ENCODE assay signal across 2 cellular contexts in genomic region chr1:156682166-156682890, GRCh38.
TF ChIP-seq lines count a peak whose summit lies in the region.

No MANE protein-coding gene starts in this region.

TF ChIP-seq in A549, 52 proteins besides CTCF, POLR2A, EP300 and RAD21:
- TF ChIP-seq TFCP2L1 (CRISPR knock-in tag; IDR thresholded peaks at IDR 0.05) (no peak), ZSCAN20 (CRISPR knock-in tag; IDR thresholded peaks at IDR 0.05) (no peak), KDM1A (IDR thresholded peaks at IDR 0.05; ENCODE audit: low read depth) (no peak), TP53 (CRISPR knock-in tag; IDR thresholded peaks at IDR 0.05) (no peak)

TF ChIP-seq in GM23338, 12 proteins besides CTCF, POLR2A, EP300 and RAD21:
- no peak for TF ChIP-seq ZNF331 (CRISPR knock-in tag; IDR thresholded peaks at IDR 0.05; ENCODE audit: low read depth)
- TF ChIP-seq ZNF114 (CRISPR knock-in tag; IDR thresholded peaks at IDR 0.05) = no peak
- no peak for TF ChIP-seq POLR2AphosphoS5 (IDR thresholded peaks at IDR 0.05; ENCODE audit: low read depth)
- TF ChIP-seq ZNF462 (CRISPR knock-in tag; IDR thresholded peaks at IDR 0.05) = no peak
- TF ChIP-seq EZH2 (IDR thresholded peaks at IDR 0.05; ENCODE audit: low read depth, unreplicated experiment) = no peak
- no peak for TF ChIP-seq EZH2phosphoT487 (IDR thresholded peaks at IDR 0.05; ENCODE audit: unreplicated experiment)
- TF ChIP-seq ETS1 (IDR thresholded peaks at IDR 0.05) = no peak
- TF ChIP-seq CREB1 (CRISPR knock-in tag; IDR thresholded peaks at IDR 0.05; ENCODE audit: low read depth) = no peak
- no peak for TF ChIP-seq STAT1 (IDR thresholded peaks at IDR 0.05; ENCODE audit: unreplicated experiment)
- no peak for TF ChIP-seq NANOG (IDR thresholded peaks at IDR 0.05; ENCODE audit: borderline replicate concordance)
